ENCODE assay signal across 10 cellular contexts in genomic region chr17:81990836-81991683, GRCh38. TPM values are rescaled to one million over a fixed set of nuclear protein-coding genes. Genes with fewer than 3 reads are reported as not detected.
DNase-seq lines count a peak whose midpoint lies in the region; ATAC-seq and TF ChIP-seq lines count a peak whose summit lies in the region.
"Had no signal": no experiment of that assay in that cellular context is flagged by ENCODE, and none has a peak within 500 bp of the region (broad histone marks: within the 10 kb centered on the region; RNA-seq: fewer than 3 reads in every experiment).

No MANE protein-coding gene starts in this region.

- H3K27me3 Mint-ChIP-seq in endodermal cell (ENCODE audit: insufficient read depth) = no peaks in the 10 kb centered on the region
- H3K27me3 Mint-ChIP-seq: activated CD4-positive, alpha-beta T cell treated with anti-CD3 and anti-CD28 coated beads, Interleukin-2, amount 10 ng/mL, durations not matched to agents 24 days and 14 days; activated naive CD4-positive, alpha-beta T cell treated with anti-CD3 and anti-CD28 coated beads, Interleukin-2, amount 10 ng/mL, durations not matched to agents 7 days and 5 days had no signal

- no peaks in the 10 kb centered on the region for H3K4me1 ChIP-seq in endodermal cell (ENCODE audit: control insufficient read depth, insufficient read depth, low read length)
- H3K4me1 ChIP-seq in mucosa of descending colon (ENCODE audit: low read depth) = peaks cover 14% of the 10 kb centered on the region
- peaks cover 9 to 19% of the 10 kb centered on the region in 2 donors for H3K4me1 ChIP-seq in thoracic aorta (ENCODE audit: control insufficient read depth in 1 of 2, low read depth in 2 of 2)

- H3K4me3 ChIP-seq in endodermal cell (ENCODE audit: low read length) (no peak overlapping the region), mucosa of descending colon (no peak overlapping the region), thoracic aorta (peak overlapping the region; percentile 58), lower leg skin (ENCODE audit: low read depth, poor library complexity, severe bottlenecking) (no peak overlapping the region)

- no peak overlapping the region for H3K4me3 Mint-ChIP-seq in endodermal cell
- H3K4me3 Mint-ChIP-seq: activated CD4-positive, alpha-beta T cell treated with anti-CD3 and anti-CD28 coated beads, Interleukin-2, amount 10 ng/mL, durations not matched to agents 24 days and 14 days; activated naive CD4-positive, alpha-beta T cell treated with anti-CD3 and anti-CD28 coated beads, Interleukin-2, amount 10 ng/mL, durations not matched to agents 7 days and 5 days had no signal

- peaks cover 23% of the 10 kb centered on the region for H3K36me3 Mint-ChIP-seq in endodermal cell (ENCODE audit: low read depth)

- ATAC-seq in mucosa of descending colon (peak; percentile 20), thoracic aorta (ENCODE audit: insufficient number of reproducible peaks, low FRiP score, low read depth) (no peak), HG03175 (IDR thresholded peaks at IDR 0.05; ENCODE audit: unreplicated experiment) (no peak)

- H3K27ac Mint-ChIP-seq in endodermal cell = no peak overlapping the region
- H3K27ac Mint-ChIP-seq: activated CD4-positive, alpha-beta T cell treated with anti-CD3 and anti-CD28 coated beads, Interleukin-2, amount 10 ng/mL, durations not matched to agents 24 days and 14 days; activated naive CD4-positive, alpha-beta T cell treated with anti-CD3 and anti-CD28 coated beads, Interleukin-2, amount 10 ng/mL, durations not matched to agents 7 days and 5 days had no signal

- H3K4me1 Mint-ChIP-seq in endodermal cell = no peaks in the 10 kb centered on the region

- POLR2A ChIA-PET in RWPE1 (lab: Yijun Ruan, JAX; ENCODE audit: low non-redundant PET) = interaction anchor here (1.0 to 1.1 kb wide), 2 partner anchors 13 to 14 kb away, joined by 4 to 5 read pairs; partner anchors contain the start of gene ASPSCR1

- H3K9me3 ChIP-seq in endodermal cell (ENCODE audit: control insufficient read depth, low read length) (no peaks in the 10 kb centered on the region), mucosa of descending colon (no peaks in the 10 kb centered on the region), thoracic aorta (no peaks in the 10 kb centered on the region)

- DNase-seq in RWPE1 (ENCODE audit: low spot score) = no peak
- DNase-seq in endodermal cell = no peak
- DNase-seq in mucosa of descending colon = peak in 1 of 3 donors; percentile 37
- DNase-seq in thoracic aorta (ENCODE audit: low spot score) = no peak
- no peak for DNase-seq in lower leg skin (ENCODE audit: low spot score in 2 of 2)
- DNase-seq in dermis blood vessel endothelial cell = no peak
- DNase-seq: activated CD4-positive, alpha-beta T cell treated with anti-CD3 and anti-CD28 coated beads, Interleukin-2, amount 10 ng/mL, durations not matched to agents 24 days and 14 days; activated naive CD4-positive, alpha-beta T cell treated with anti-CD3 and anti-CD28 coated beads, Interleukin-2, amount 10 ng/mL, durations not matched to agents 7 days and 5 days; effector CD8-positive, alpha-beta T cell had no signal

- intact Hi-C loops in mucosa of descending colon (cut with DNase I, micrococcal nuclease) = no loop called here
- intact Hi-C loops in lower leg skin (cut with DNase I; ENCODE audit: low total_unique reads) = no loop called here

- H3K36me3 ChIP-seq in endodermal cell (ENCODE audit: control insufficient read depth, insufficient read depth, low read length) = peaks cover 3% of the 10 kb centered on the region
- H3K36me3 ChIP-seq in mucosa of descending colon (ENCODE audit: low read depth) = no peaks in the 10 kb centered on the region
- H3K36me3 ChIP-seq in thoracic aorta = peaks cover 2% of the 10 kb centered on the region

- H3K27me3 ChIP-seq in endodermal cell (ENCODE audit: control insufficient read depth, insufficient read depth, low read length, poor library complexity, severe bottlenecking) (no peaks in the 10 kb centered on the region), thoracic aorta (replicated peaks; ENCODE audit: insufficient read depth) (no peaks in the 10 kb centered on the region)

- H3K9me3 Mint-ChIP-seq in endodermal cell = no peaks in the 10 kb centered on the region
- H3K9me3 Mint-ChIP-seq: activated CD4-positive, alpha-beta T cell treated with anti-CD3 and anti-CD28 coated beads, Interleukin-2, amount 10 ng/mL, durations not matched to agents 24 days and 14 days; activated naive CD4-positive, alpha-beta T cell treated with anti-CD3 and anti-CD28 coated beads, Interleukin-2, amount 10 ng/mL, durations not matched to agents 7 days and 5 days had no signal

- no peak overlapping the region for H3K9ac ChIP-seq in endodermal cell (ENCODE audit: extremely low read depth, low read length, poor library complexity, severe bottlenecking)

- CTCF ChIA-PET in RWPE1 (lab: Yijun Ruan, JAX) = interaction anchor here (0.6 to 2.0 kb wide), 5 partner anchors 12 to 668 kb away, joined by 3 to 18 read pairs (median 3); no protein-coding TSS in a partner anchor

- no peak for TF ChIP-seq POLR2A in lower leg skin (IDR thresholded peaks at IDR 0.05)

- TF ChIP-seq CTCF in RWPE1 (conservative IDR thresholded peaks at IDR 0.05; ENCODE audit: low read depth) = no peak
- no peak for TF ChIP-seq CTCF in endodermal cell (conservative IDR thresholded peaks at IDR 0.05)
- no peak for TF ChIP-seq CTCF in mucosa of descending colon (IDR thresholded peaks at IDR 0.05)
- TF ChIP-seq CTCF in thoracic aorta (IDR thresholded peaks at IDR 0.05) = no peak
- peak in 1 of 3 donors; percentile 33 for TF ChIP-seq CTCF in lower leg skin (IDR thresholded peaks at IDR 0.05)

- 93 to 96% methylated on average over 19 to 25 of the region's 25 CpGs for WGBS in endodermal cell (ENCODE audit: insufficient coverage in 1 of 2, insufficient read length in 1 of 2), 2 experiments
- WGBS in lower leg skin, 2 donors = 67 to 79% methylated on average over 23 to 24 of the region's 25 CpGs

- H3K27ac ChIP-seq in RWPE1 (peak overlapping the region; percentile 100), endodermal cell (ENCODE audit: low read depth, low read length) (peak overlapping the region; percentile 96), thoracic aorta (peak overlapping the region in 1 of 2 donors; percentile 30)

RNA-seq across cellular contexts. Expression of gene ASPSCR1, which starts 13.6 kb away (rescaled TPM):
- 10 to 100 TPM; 50.8 to 65.4 TPM for total RNA-seq in endodermal cell
- 41.5 TPM for polyA plus RNA-seq in endodermal cell (2013, experiment 1 of 2)
- 30.3 TPM for polyA plus RNA-seq in endodermal cell (2013, experiment 2 of 2)
- total RNA-seq in mucosa of descending colon = 10 to 100 TPM; 33.1 to 35.2 (median 34.5) TPM
- total RNA-seq in thoracic aorta = 10 to 100 TPM; 20.6 to 41.3 TPM
- 10 to 100 TPM; 24.0 to 31.5 (median 27.4) TPM for total RNA-seq in lower leg skin
- 18.3 and 20.1 TPM in 2 replicates for total RNA-seq in dermis blood vessel endothelial cell

RNA-seq across cellular contexts. Expression of gene NOTUM, which starts 30.1 kb away (rescaled TPM):
- 10 to 100 TPM; 12.5 to 26.3 TPM for total RNA-seq in endodermal cell
- 6.2 TPM for polyA plus RNA-seq in endodermal cell (2013, experiment 1 of 2)
- polyA plus RNA-seq in endodermal cell (2013, experiment 2 of 2) = 5.0 TPM
- under 1 TPM in 1 of 3 donors, not detected in 2; 0.13 TPM for total RNA-seq in mucosa of descending colon
- not detected for total RNA-seq in thoracic aorta
- total RNA-seq in lower leg skin = 1 to 10 TPM in 3 of 4 donors, under 1 TPM in 1; 0.89 to 3.5 (median 2.1) TPM
- total RNA-seq in dermis blood vessel endothelial cell = 0.09 TPM in 1 of 2 replicates, not detected in the other

RNA-seq across cellular contexts. Expression of gene CENPX, which starts 31.6 kb away (rescaled TPM):
- total RNA-seq in endodermal cell = 10 to 100 TPM; 80.0 to 85.0 TPM
- polyA plus RNA-seq in endodermal cell (2013, experiment 1 of 2) = 62.5 TPM
- 61.5 TPM for polyA plus RNA-seq in endodermal cell (2013, experiment 2 of 2)
- total RNA-seq in mucosa of descending colon = 100 to 1,000 TPM in 1 of 3 donors, 10 to 100 TPM in 2; 76.3 to 114 (median 81.3) TPM
- 10 to 100 TPM; 31.4 to 40.4 TPM for total RNA-seq in thoracic aorta
- 10 to 100 TPM; 64.8 to 79.7 (median 71.2) TPM for total RNA-seq in lower leg skin
- total RNA-seq in dermis blood vessel endothelial cell = 27.0 and 33.0 TPM in 2 replicates

RNA-seq across cellular contexts. Expression of gene LRRC45, which starts 32.0 kb away (rescaled TPM):
- 10 to 100 TPM; 35.1 to 38.9 TPM for total RNA-seq in endodermal cell
- 22.3 TPM for polyA plus RNA-seq in endodermal cell (2013, experiment 1 of 2)
- polyA plus RNA-seq in endodermal cell (2013, experiment 2 of 2) = 20.1 TPM
- total RNA-seq in mucosa of descending colon = 10 to 100 TPM; 18.9 to 20.0 (median 19.8) TPM
- 10 to 100 TPM in 1 of 2 donors, 1 to 10 TPM in 1; 6.1 to 14.2 TPM for total RNA-seq in thoracic aorta
- total RNA-seq in lower leg skin = 10 to 100 TPM; 16.7 to 18.3 (median 17.6) TPM
- total RNA-seq in dermis blood vessel endothelial cell = 15.1 and 23.3 TPM in 2 replicates

RNA-seq across cellular contexts. Expression of gene RAC3, which starts 40.4 kb away (rescaled TPM):
- total RNA-seq in endodermal cell (10 to 100 TPM; 45.7 to 53.9 TPM), mucosa of descending colon (1 to 10 TPM; 3.4 to 6.2 (median 4.2) TPM), thoracic aorta (1 to 10 TPM in 1 of 2 donors, not detected in 1; 1.8 TPM), lower leg skin (10 to 100 TPM in 2 of 4 donors, 1 to 10 TPM in 2; 8.2 to 16.8 (median 10.0) TPM), dermis blood vessel endothelial cell (9.0 and 14.0 TPM in 2 replicates)
- 58.8 TPM for polyA plus RNA-seq in endodermal cell (2013, experiment 1 of 2)
- 53.5 TPM for polyA plus RNA-seq in endodermal cell (2013, experiment 2 of 2)
